8 cellular contexts compared by ENCODE assay signal in genomic region chr11:118529584-118530175, GRCh38. TPM values are rescaled to one million over a fixed set of nuclear protein-coding genes. Genes with fewer than 3 reads are reported as not detected.
A peak's percentile ranks its signal among the peaks of the same experiment; 100 is the strongest.
DNase-seq lines count a peak whose midpoint lies in the region; ATAC-seq and TF ChIP-seq lines count a peak whose summit lies in the region.

No MANE protein-coding gene starts in this region.

- ATAC-seq in HG02759 (IDR thresholded peaks at IDR 0.05; ENCODE audit: unreplicated experiment): no peak

- TSS peak; percentile 67 for BruUV-seq in OCI-LY7 (replicated peaks; lab: Mats Ljungman, UMichigan)

- no peak overlapping the region for H3K27ac ChIP-seq in OCI-LY7 (ENCODE audit: low read depth, low read length, poor library complexity, severe bottlenecking)
- H3K27ac ChIP-seq in esophagus squamous epithelium: no peak overlapping the region

- TF ChIP-seq CTCF in OCI-LY7 (conservative IDR thresholded peaks at IDR 0.05; ENCODE audit: low read length) (no peak), esophagus squamous epithelium (IDR thresholded peaks at IDR 0.05) (no peak), retinal pigment epithelial cell (conservative IDR thresholded peaks at IDR 0.05; ENCODE audit: low read depth, low read length) (no peak), GM13976 (IDR thresholded peaks at IDR 0.05; ENCODE audit: borderline replicate concordance, control extremely low read depth, extremely low read depth, insufficient read depth, missing control alignments) (no peak)

- H3K79me2 ChIP-seq in OCI-LY7 (ENCODE audit: insufficient read depth, low read depth, low read length): no peaks in the 10 kb centered on the region

- 69 to 73% methylated on average over 4 to 5 of the region's 5 CpGs for WGBS in esophagus squamous epithelium, 2 donors

- peak overlapping the region; percentile 59 for H3K9ac ChIP-seq in ES-I3 (ENCODE audit: low read depth, low read length)

- no peak for TF ChIP-seq POLR2A in esophagus squamous epithelium (IDR thresholded peaks at IDR 0.05)

- peaks cover 9% of the 10 kb centered on the region for H3K4me1 ChIP-seq in ES-I3 (ENCODE audit: insufficient read depth, low read length)
- peaks cover 14% of the 10 kb centered on the region for H3K4me1 ChIP-seq in OCI-LY7 (ENCODE audit: insufficient read depth, low read length, poor library complexity, severe bottlenecking)
- H3K4me1 ChIP-seq in esophagus squamous epithelium: peaks cover 0 to 46% (median 23%) of the 10 kb centered on the region in 3 donors

- no peaks in the 10 kb centered on the region for H3K27me3 ChIP-seq in esophagus squamous epithelium

- POLR2A ChIA-PET in OCI-LY7 (lab: Charles Lee): interaction anchor here (0.7 kb wide), 1 partner anchor 19 kb away, joined by 3 read pairs; no protein-coding TSS in a partner anchor

- H3K4me2 ChIP-seq in OCI-LY7 (ENCODE audit: low read length): peak overlapping the region; percentile 93

- no peaks in the 10 kb centered on the region for H3K9me3 ChIP-seq in ES-I3 (ENCODE audit: control insufficient read depth, insufficient read depth, low read length)
- H3K9me3 ChIP-seq in OCI-LY7 (ENCODE audit: low read length): no peaks in the 10 kb centered on the region
- H3K9me3 ChIP-seq in esophagus squamous epithelium: no peaks in the 10 kb centered on the region

- CTCF ChIA-PET in OCI-LY7 (lab: Charles Lee; ENCODE audit: unreplicated experiment): no interaction called here

- DNase-seq in OCI-LY7 (ENCODE audit: low spot score) (no peak), esophagus squamous epithelium (lab: John Stamatoyannopoulos, UW) (no peak), retinal pigment epithelial cell (ENCODE audit: low read depth) (no peak), GM19240 (ENCODE audit: insufficient read length, low spot score) (no peak), globus pallidus (ENCODE audit: low spot score) (no peak), GM13976 (ENCODE audit: low spot score) (no peak)

- no peaks in the 10 kb centered on the region for H4K20me1 ChIP-seq in OCI-LY7 (ENCODE audit: insufficient read depth, low read length)

- peak overlapping the region; percentile 86; the same call in 1 of the 2 replicates for H2AFZ ChIP-seq in OCI-LY7 (ENCODE audit: low read length)

- H3K9me2 ChIP-seq in OCI-LY7 (ENCODE audit: insufficient read depth, low read length): no peaks in the 10 kb centered on the region

- H3K36me3 ChIP-seq in ES-I3 (ENCODE audit: insufficient read depth, low read length): no peaks in the 10 kb centered on the region
- H3K36me3 ChIP-seq in OCI-LY7 (ENCODE audit: insufficient read depth, low read length): peaks cover 18% of the 10 kb centered on the region; the same call in 1 of the 2 replicates
- peaks cover 0 to 13% (median 0%) of the 10 kb centered on the region in 3 donors for H3K36me3 ChIP-seq in esophagus squamous epithelium

- intact Hi-C loops in OCI-LY7 (cut with micrococcal nuclease; ENCODE audit: unreplicated experiment) (no loop called here), esophagus squamous epithelium (cut with DNase I) (no loop called here)

- in situ Hi-C loops in GM13976 (cut with MboI; ENCODE audit: low sequenced_read_pairs, unreplicated experiment): no loop called here

- H3K4me3 ChIP-seq in OCI-LY7 (ENCODE audit: low read depth, low read length, poor library complexity, severe bottlenecking): peak overlapping the region; percentile 90
- peak overlapping the region in 3 of 4 donors; percentile 80 to 88 (median 80) for H3K4me3 ChIP-seq in esophagus squamous epithelium
- H3K4me3 ChIP-seq in retinal pigment epithelial cell (ENCODE audit: low read length): peak overlapping the region; percentile 88

RNA-seq across cellular contexts. Expression of gene TMEM25, which starts 1.3 kb away (rescaled TPM):
- 14.0 and 16.0 TPM in 2 replicates for total RNA-seq in OCI-LY7 (2014; rRNA removed; shearing (Covaris generic))
- total RNA-seq in OCI-LY7 (2022): 10.7 and 11.7 TPM in 2 replicates
- 10 to 100 TPM in 3 of 4 donors, 1 to 10 TPM in 1; 7.0 to 18.0 (median 15.3) TPM for total RNA-seq in esophagus squamous epithelium

RNA-seq across cellular contexts. Expression of gene TTC36, which starts 2.4 kb away (rescaled TPM):
- total RNA-seq in OCI-LY7 (2014; rRNA removed; shearing (Covaris generic)): not detected in 2 replicates
- 0.65 and 0.82 TPM in 2 replicates for total RNA-seq in OCI-LY7 (2022)
- under 1 TPM in 2 of 4 donors, not detected in 2; 0.38 to 0.47 TPM for total RNA-seq in esophagus squamous epithelium

RNA-seq across cellular contexts. Expression of gene IFT46, which starts 36.1 kb away (rescaled TPM):
- 17.5 and 17.6 TPM in 2 replicates for total RNA-seq in OCI-LY7 (2014; rRNA removed; shearing (Covaris generic))
- total RNA-seq in OCI-LY7 (2022) (14.6 and 14.7 TPM in 2 replicates), esophagus squamous epithelium (10 to 100 TPM; 13.2 to 25.2 (median 18.6) TPM)

RNA-seq across cellular contexts. Expression of gene ARCN1, which starts 42.5 kb away (rescaled TPM):
- total RNA-seq in OCI-LY7 (2014; rRNA removed; shearing (Covaris generic)): 51.0 and 55.2 TPM in 2 replicates
- total RNA-seq in OCI-LY7 (2022) (98.9 and 101 TPM in 2 replicates), esophagus squamous epithelium (10 to 100 TPM; 67.8 to 81.6 (median 78.1) TPM)
